Comparison of ENCODE assay signal across 10 cellular contexts in genomic region chr3:195637011-195637410, GRCh38. TPM values are rescaled to one million over a fixed set of nuclear protein-coding genes. Genes with fewer than 3 reads are reported as not detected.
DNase-seq lines count a peak whose midpoint lies in the region; ATAC-seq and TF ChIP-seq lines count a peak whose summit lies in the region.
"Not testable (repeated sequence)": the region's sequence is repeated elsewhere in the genome, so short reads cannot be mapped to it uniquely, and the experiment has no call there.
"Had no signal": no experiment of that assay in that cellular context is flagged by ENCODE, and none has a peak within 500 bp of the region (broad histone marks: within the 10 kb centered on the region; RNA-seq: fewer than 3 reads in every experiment).

No MANE protein-coding gene starts in this region.

- not testable (repeated sequence) for TF ChIP-seq CTCF in MCF 10A (IDR thresholded peaks at IDR 0.05; ENCODE audit: unreplicated experiment); neural crest cell (conservative IDR thresholded peaks at IDR 0.05)

- POLR2A ChIA-PET in CD8-positive, alpha-beta memory T cell (lab: Charles Lee); MCF 10A (lab: Yijun Ruan, JAX): not testable (repeated sequence)

- H3K27ac Mint-ChIP-seq in CD8-positive, alpha-beta memory T cell: peak overlapping the region in 6 of 8 donors; percentile 2 to 47 (median 37)
- H3K27ac Mint-ChIP-seq in T-helper 1 cell treated with Interleukin-12 subunit alpha and Interleukin-12 subunit beta and Interleukin-4 antibody, amounts not matched to agents 30 μg/mL and 1 μg/mL, for 36 hours: peak overlapping the region; percentile 22
- not testable (repeated sequence) for H3K27ac Mint-ChIP-seq in activated T-cell treated with anti-CD3 and anti-CD28 coated beads, Interleukin-2, amount 50 U/mL, for 24 hours; activated naive CD4-positive, alpha-beta T cell treated with anti-CD3 and anti-CD28 coated beads for 36 hours; MCF 10A (ENCODE audit: low read depth, unreplicated experiment); neural crest cell (ENCODE audit: unreplicated experiment)
- H3K27ac Mint-ChIP-seq in memory B cell: peak overlapping the region; percentile 35
- H3K27ac Mint-ChIP-seq in stimulated activated naive CD8-positive, alpha-beta T cell treated with anti-CD3 and anti-CD28 coated beads, Interleukin-15, Interleukin-2, amounts not matched to agents 100 ng/mL and 50 ng/mL, for 24 hours: peak overlapping the region; percentile 21

- H3K9me3 ChIP-seq in CD8-positive, alpha-beta memory T cell (ENCODE audit: low read length): not testable (repeated sequence)

- not testable (repeated sequence) for ATAC-seq in memory B cell (ENCODE audit: low read depth)

- not testable (repeated sequence) for H3K4me3 ChIP-seq in CD8-positive, alpha-beta memory T cell (ENCODE audit: low read length)

- BruUV-seq in MCF 10A (replicated peaks; lab: Mats Ljungman, UMichigan): not testable (repeated sequence)

- not testable (repeated sequence) for H3K27me3 ChIP-seq in CD8-positive, alpha-beta memory T cell (ENCODE audit: insufficient read depth, low read length, poor library complexity, severe bottlenecking)

- not testable (repeated sequence) for DNase-seq in CD8-positive, alpha-beta memory T cell; activated T-cell treated with anti-CD3 and anti-CD28 coated beads, Interleukin-2, amount 50 U/mL, for 24 hours; activated naive CD4-positive, alpha-beta T cell treated with anti-CD3 and anti-CD28 coated beads for 36 hours; MCF 10A (ENCODE audit: unreplicated experiment); memory B cell (ENCODE audit: low spot score in 2 of 2); neural crest cell (ENCODE audit: low read depth, low spot score)

- not testable (repeated sequence) for H3K9me3 Mint-ChIP-seq in CD8-positive, alpha-beta memory T cell; T-helper 1 cell treated with Interleukin-12 subunit alpha and Interleukin-12 subunit beta and Interleukin-4 antibody, amounts not matched to agents 30 μg/mL and 1 μg/mL, for 36 hours; activated T-cell treated with anti-CD3 and anti-CD28 coated beads, Interleukin-2, amount 50 U/mL, for 24 hours; activated naive CD4-positive, alpha-beta T cell treated with anti-CD3 and anti-CD28 coated beads for 36 hours; MCF 10A (ENCODE audit: unreplicated experiment); memory B cell; neural crest cell; stimulated activated naive CD8-positive, alpha-beta T cell treated with anti-CD3 and anti-CD28 coated beads, Interleukin-15, Interleukin-2, amounts not matched to agents 100 ng/mL and 50 ng/mL, for 24 hours

- peaks cover 7 to 12% (median 9%) of the 10 kb centered on the region in 3 donors for H3K4me1 Mint-ChIP-seq in CD8-positive, alpha-beta memory T cell
- H3K4me1 Mint-ChIP-seq in T-helper 1 cell treated with Interleukin-12 subunit alpha and Interleukin-12 subunit beta and Interleukin-4 antibody, amounts not matched to agents 30 μg/mL and 1 μg/mL, for 36 hours (ENCODE audit: low read depth): peaks cover 11% of the 10 kb centered on the region
- H3K4me1 Mint-ChIP-seq in activated T-cell treated with anti-CD3 and anti-CD28 coated beads, Interleukin-2, amount 50 U/mL, for 24 hours (ENCODE audit: low read depth): peaks cover 24% of the 10 kb centered on the region
- not testable (repeated sequence) for H3K4me1 Mint-ChIP-seq in activated naive CD4-positive, alpha-beta T cell treated with anti-CD3 and anti-CD28 coated beads for 36 hours (ENCODE audit: low read depth); MCF 10A (ENCODE audit: insufficient read depth, unreplicated experiment); memory B cell; neural crest cell
- H3K4me1 Mint-ChIP-seq in stimulated activated naive CD8-positive, alpha-beta T cell treated with anti-CD3 and anti-CD28 coated beads, Interleukin-15, Interleukin-2, amounts not matched to agents 100 ng/mL and 50 ng/mL, for 24 hours (ENCODE audit: low read depth): peaks cover 24% of the 10 kb centered on the region

- H3K27me3 Mint-ChIP-seq in CD8-positive, alpha-beta memory T cell; T-helper 1 cell treated with Interleukin-12 subunit alpha and Interleukin-12 subunit beta and Interleukin-4 antibody, amounts not matched to agents 30 μg/mL and 1 μg/mL, for 36 hours (ENCODE audit: low read depth); activated T-cell treated with anti-CD3 and anti-CD28 coated beads, Interleukin-2, amount 50 U/mL, for 24 hours; activated naive CD4-positive, alpha-beta T cell treated with anti-CD3 and anti-CD28 coated beads for 36 hours (ENCODE audit: low read depth); MCF 10A (ENCODE audit: insufficient read depth, unreplicated experiment); memory B cell; neural crest cell (ENCODE audit: low read depth); stimulated activated naive CD8-positive, alpha-beta T cell treated with anti-CD3 and anti-CD28 coated beads, Interleukin-15, Interleukin-2, amounts not matched to agents 100 ng/mL and 50 ng/mL, for 24 hours: not testable (repeated sequence)

- intact Hi-C loops in activated naive CD4-positive, alpha-beta T cell treated with anti-CD3 and anti-CD28 coated beads for 36 hours (cut with micrococcal nuclease); MCF 10A (cut with micrococcal nuclease): not testable (repeated sequence)

- peak overlapping the region in 6 of 7 donors; percentile 41 to 83 (median 53) for H3K4me3 Mint-ChIP-seq in CD8-positive, alpha-beta memory T cell
- peak overlapping the region; percentile 36 for H3K4me3 Mint-ChIP-seq in T-helper 1 cell treated with Interleukin-12 subunit alpha and Interleukin-12 subunit beta and Interleukin-4 antibody, amounts not matched to agents 30 μg/mL and 1 μg/mL, for 36 hours
- H3K4me3 Mint-ChIP-seq in activated T-cell treated with anti-CD3 and anti-CD28 coated beads, Interleukin-2, amount 50 U/mL, for 24 hours: peak overlapping the region; percentile 19
- H3K4me3 Mint-ChIP-seq in activated naive CD4-positive, alpha-beta T cell treated with anti-CD3 and anti-CD28 coated beads for 36 hours: peak overlapping the region; percentile 12
- H3K4me3 Mint-ChIP-seq in MCF 10A (ENCODE audit: unreplicated experiment) (peak overlapping the region; percentile 61), neural crest cell (peak overlapping the region; percentile 54)
- H3K4me3 Mint-ChIP-seq in memory B cell: not testable (repeated sequence)
- peak overlapping the region; percentile 60 for H3K4me3 Mint-ChIP-seq in stimulated activated naive CD8-positive, alpha-beta T cell treated with anti-CD3 and anti-CD28 coated beads, Interleukin-15, Interleukin-2, amounts not matched to agents 100 ng/mL and 50 ng/mL, for 24 hours

- not testable (repeated sequence) for H3K36me3 Mint-ChIP-seq in CD8-positive, alpha-beta memory T cell; T-helper 1 cell treated with Interleukin-12 subunit alpha and Interleukin-12 subunit beta and Interleukin-4 antibody, amounts not matched to agents 30 μg/mL and 1 μg/mL, for 36 hours (ENCODE audit: low read depth); activated T-cell treated with anti-CD3 and anti-CD28 coated beads, Interleukin-2, amount 50 U/mL, for 24 hours (ENCODE audit: low read depth); activated naive CD4-positive, alpha-beta T cell treated with anti-CD3 and anti-CD28 coated beads for 36 hours (ENCODE audit: low read depth); memory B cell; neural crest cell (ENCODE audit: low read depth); stimulated activated naive CD8-positive, alpha-beta T cell treated with anti-CD3 and anti-CD28 coated beads, Interleukin-15, Interleukin-2, amounts not matched to agents 100 ng/mL and 50 ng/mL, for 24 hours (ENCODE audit: low read depth)
- H3K36me3 Mint-ChIP-seq in MCF 10A (ENCODE audit: insufficient read depth, unreplicated experiment): peaks cover 14% of the 10 kb centered on the region

- H3K36me3 ChIP-seq in CD8-positive, alpha-beta memory T cell (ENCODE audit: insufficient read depth, low read length): not testable (repeated sequence)

- H3K4me1 ChIP-seq in CD8-positive, alpha-beta memory T cell (ENCODE audit: insufficient read depth, low read length): not testable (repeated sequence)

- CTCF ChIA-PET in CD8-positive, alpha-beta memory T cell (lab: Charles Lee); activated naive CD4-positive, alpha-beta T cell treated with anti-CD3 and anti-CD28 coated beads for 36 hours (lab: Charles Lee); MCF 10A (lab: Yijun Ruan, JAX): not testable (repeated sequence)

- H3K27ac ChIP-seq in CD8-positive, alpha-beta memory T cell (ENCODE audit: low read depth, low read length): not testable (repeated sequence)

RNA-seq across cellular contexts. Expression of gene APOD, which starts 53.3 kb away (rescaled TPM):
- under 1 TPM in 1 of 2 experiments, not detected in 1; 0.20 TPM for total RNA-seq in CD8-positive, alpha-beta memory T cell
- not detected for polyA plus RNA-seq in CD8-positive, alpha-beta memory T cell
- total RNA-seq in activated naive CD4-positive, alpha-beta T cell treated with anti-CD3 and anti-CD28 coated beads for 36 hours: under 1 TPM in 1 of 2 experiments, not detected in 1; 0.44 TPM
- 0.83 and 1.9 TPM in 2 replicates for total RNA-seq in MCF 10A (2022)
- total RNA-seq in neural crest cell: 1.1 and 1.7 TPM in 2 replicates
- total RNA-seq: H7, M059J had no signal
